Comparison of ENCODE assay signal across 11 cellular contexts in the genomic region with DNA sequence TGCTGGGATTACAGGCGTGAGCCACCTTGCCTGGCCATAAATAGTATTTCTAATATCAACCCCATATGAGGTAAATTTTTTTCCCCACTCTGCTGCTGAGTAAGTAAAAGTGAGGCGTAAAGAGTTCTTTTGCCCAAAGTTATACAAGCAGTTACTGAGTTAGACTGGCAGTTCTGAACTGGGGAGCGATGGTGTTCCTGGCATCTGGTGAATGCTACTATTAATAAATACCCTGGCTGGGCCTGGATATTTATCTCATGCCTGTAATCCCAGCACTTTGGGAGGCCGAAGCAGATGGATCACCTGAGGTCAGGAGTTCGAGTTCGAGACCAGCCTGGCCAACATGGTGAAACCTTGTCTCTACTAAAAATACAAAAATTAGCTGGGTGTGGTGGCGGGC. TPM values are rescaled to one million over a fixed set of nuclear protein-coding genes. Genes with fewer than 3 reads are reported as not detected.
A peak's percentile ranks its signal among the peaks of the same experiment; 100 is the strongest.
DNase-seq lines count a peak whose midpoint lies in the region; ATAC-seq and TF ChIP-seq lines count a peak whose summit lies in the region.
"Not testable (repeated sequence)": the region's sequence is repeated elsewhere in the genome, so short reads cannot be mapped to it uniquely, and the experiment has no call there.
"Had no signal": no experiment of that assay in that cellular context is flagged by ENCODE, and none has a peak within 500 bp of the region (broad histone marks: within the 10 kb centered on the region; RNA-seq: fewer than 3 reads in every experiment).

No MANE protein-coding gene starts in this region.

- H3K9me3 ChIP-seq in BE2C; RWPE2 (ENCODE audit: severe bottlenecking); heart left ventricle; naive thymus-derived CD4-positive, alpha-beta T cell (ENCODE audit: control insufficient read depth in 2 of 3, low read length in 3 of 3): not testable (repeated sequence)

- DNase-seq in BE2C; HFFc6; RWPE2 (ENCODE audit: low spot score); chondrocyte (ENCODE audit: low spot score); naive thymus-derived CD4-positive, alpha-beta T cell; stimulated activated naive B cell treated with anti-CD40 and anti-IgM and Interleukin-4, amounts not matched to agents 10 μg/mL and 1 μg/mL and 100 μg/mL, for 72 hours: not testable (repeated sequence)
- DNase-seq in heart left ventricle = peak in 1 of 5 donors; percentile 35

- TF ChIP-seq CTCF in BE2C (IDR thresholded peaks at IDR 0.05; ENCODE audit: low read depth, low read length); HFFc6 (IDR thresholded peaks at IDR 0.05); RWPE2 (IDR thresholded peaks at IDR 0.05; ENCODE audit: poor library complexity, severe bottlenecking); chondrocyte (IDR thresholded peaks at IDR 0.05); heart left ventricle (IDR thresholded peaks at IDR 0.05): not testable (repeated sequence)

- intact Hi-C loops in heart left ventricle (cut with DNase I) = loop anchor here in 7 of 10 donors (2.0 to 10.0 kb wide), 10 partner anchors 63 to 168 kb away; partner anchors contain the start of genes MXRA7 (in 3 of the 7), JMJD6 (in 2 of the 7) and METTL23 (in 2 of the 7)
- intact Hi-C loops in naive thymus-derived CD4-positive, alpha-beta T cell (cut with micrococcal nuclease) = loop anchor here in 1 of 2 donors (5.0 kb wide), 1 partner anchor 168 kb away; the partner anchor contains the start of genes JMJD6 and METTL23

- H3K4me1 Mint-ChIP-seq in HFFc6 (ENCODE audit: low read depth) = peaks cover 67% of the 10 kb centered on the region
- H3K4me1 Mint-ChIP-seq in activated T-helper 17 cell treated with anti-CD3 and anti-CD28 coated beads, Interleukin-2, amount 50 U/mL, for 72 hours = peaks cover 25% of the 10 kb centered on the region
- peaks cover 48% of the 10 kb centered on the region for H3K4me1 Mint-ChIP-seq in chondrocyte (ENCODE audit: low read depth)
- H3K4me1 Mint-ChIP-seq in naive thymus-derived CD4-positive, alpha-beta T cell = peaks cover 24 to 69% (median 59%) of the 10 kb centered on the region in 7 donors
- H3K4me1 Mint-ChIP-seq in stimulated activated naive B cell treated with anti-CD40 and anti-IgM and Interleukin-4, amounts not matched to agents 10 μg/mL and 1 μg/mL and 100 μg/mL, for 72 hours = peaks cover 33 to 62% of the 10 kb centered on the region in 2 donors

- not testable (repeated sequence) for H3K4me1 ChIP-seq in BE2C
- peaks cover 54% of the 10 kb centered on the region for H3K4me1 ChIP-seq in RWPE2 (ENCODE audit: insufficient read depth, poor library complexity, severe bottlenecking)
- peaks cover 5 to 64% (median 43%) of the 10 kb centered on the region in 12 donors for H3K4me1 ChIP-seq in heart left ventricle
- H3K4me1 ChIP-seq in naive thymus-derived CD4-positive, alpha-beta T cell (ENCODE audit: control insufficient read depth in 2 of 2, insufficient read depth in 2 of 2, low read length in 2 of 2) = peaks cover 23 to 34% of the 10 kb centered on the region in 2 donors

- H3K4me3 Mint-ChIP-seq in HFFc6 = peak overlapping the region; percentile 100
- peak overlapping the region; percentile 100 for H3K4me3 Mint-ChIP-seq in activated T-helper 17 cell treated with anti-CD3 and anti-CD28 coated beads, Interleukin-2, amount 50 U/mL, for 72 hours
- peak overlapping the region; percentile 99 for H3K4me3 Mint-ChIP-seq in chondrocyte (ENCODE audit: unreplicated experiment)
- H3K4me3 Mint-ChIP-seq in naive thymus-derived CD4-positive, alpha-beta T cell = peak overlapping the region in 9 of 10 donors; percentile 38 to 99 (median 98)
- peak overlapping the region; percentile 94 to 98 for H3K4me3 Mint-ChIP-seq in stimulated activated naive B cell treated with anti-CD40 and anti-IgM and Interleukin-4, amounts not matched to agents 10 μg/mL and 1 μg/mL and 100 μg/mL, for 72 hours

- peak overlapping the region; percentile 48 for H3K27ac Mint-ChIP-seq in HFFc6
- peak overlapping the region; percentile 100 for H3K27ac Mint-ChIP-seq in activated T-helper 17 cell treated with anti-CD3 and anti-CD28 coated beads, Interleukin-2, amount 50 U/mL, for 72 hours
- H3K27ac Mint-ChIP-seq in chondrocyte (ENCODE audit: unreplicated experiment); stimulated activated naive B cell treated with anti-CD40 and anti-IgM and Interleukin-4, amounts not matched to agents 10 μg/mL and 1 μg/mL and 100 μg/mL, for 72 hours: not testable (repeated sequence)
- H3K27ac Mint-ChIP-seq in naive thymus-derived CD4-positive, alpha-beta T cell = peak overlapping the region in 1 of 9 donors; percentile 21

- H3K27me3 Mint-ChIP-seq in HFFc6 (ENCODE audit: insufficient read depth); activated T-helper 17 cell treated with anti-CD3 and anti-CD28 coated beads, Interleukin-2, amount 50 U/mL, for 72 hours; chondrocyte (ENCODE audit: low read depth); naive thymus-derived CD4-positive, alpha-beta T cell; stimulated activated naive B cell treated with anti-CD40 and anti-IgM and Interleukin-4, amounts not matched to agents 10 μg/mL and 1 μg/mL and 100 μg/mL, for 72 hours: not testable (repeated sequence)

- H3K4me3 ChIP-seq in BE2C (ENCODE audit: low read depth, low read length) = peak overlapping the region; percentile 76
- peak overlapping the region; percentile 67 for H3K4me3 ChIP-seq in RWPE2 (ENCODE audit: severe bottlenecking)
- peak overlapping the region in 3 of 12 donors; percentile 61 to 87 (median 84) for H3K4me3 ChIP-seq in heart left ventricle
- H3K4me3 ChIP-seq in naive thymus-derived CD4-positive, alpha-beta T cell (ENCODE audit: low read length) = not testable (repeated sequence)

- H3K36me3 ChIP-seq in BE2C (peaks cover 54% of the 10 kb centered on the region), RWPE2 (ENCODE audit: low read depth) (peaks cover 60% of the 10 kb centered on the region), heart left ventricle (peaks cover 0 to 39% (median 20%) of the 10 kb centered on the region in 9 donors)
- H3K36me3 ChIP-seq in naive thymus-derived CD4-positive, alpha-beta T cell (ENCODE audit: control insufficient read depth in 2 of 3, insufficient read depth in 3 of 3, low read length in 3 of 3) = peaks cover 5 to 21% (median 5%) of the 10 kb centered on the region in 3 experiments

- POLR2A ChIA-PET in naive thymus-derived CD4-positive, alpha-beta T cell (lab: Charles Lee) = interaction anchor here (0.9 to 1.4 kb wide), 3 partner anchors 43 to 112 kb away, joined by 3 to 5 read pairs (median 4); no protein-coding TSS in a partner anchor

- not testable (repeated sequence) for H3K9me3 Mint-ChIP-seq in HFFc6; activated T-helper 17 cell treated with anti-CD3 and anti-CD28 coated beads, Interleukin-2, amount 50 U/mL, for 72 hours; chondrocyte (ENCODE audit: low read depth); naive thymus-derived CD4-positive, alpha-beta T cell; stimulated activated naive B cell treated with anti-CD40 and anti-IgM and Interleukin-4, amounts not matched to agents 10 μg/mL and 1 μg/mL and 100 μg/mL, for 72 hours

- 62 to 72% (median 64%) methylated on average over 7 of the region's 7 CpGs for WGBS in heart left ventricle, 4 donors

- peak overlapping the region; percentile 82 for H3K27ac ChIP-seq in RWPE2 (ENCODE audit: poor library complexity, severe bottlenecking)
- H3K27ac ChIP-seq in heart left ventricle = peak overlapping the region; percentile 1 to 88 (median 76)
- H3K27ac ChIP-seq in naive thymus-derived CD4-positive, alpha-beta T cell (ENCODE audit: low read depth, low read length) = peak overlapping the region; percentile 93

- CTCF ChIA-PET in naive thymus-derived CD4-positive, alpha-beta T cell (lab: Charles Lee) = interaction anchor here (1.1 to 4.2 kb wide), 4 partner anchors 38 to 154 kb away, joined by 4 to 27 read pairs (median 16); no protein-coding TSS in a partner anchor

- ATAC-seq in RWPE2 (ENCODE audit: low read depth); activated T-helper 17 cell treated with anti-CD3 and anti-CD28 coated beads, Interleukin-2, amount 50 U/mL, for 72 hours (replicated peaks); naive thymus-derived CD4-positive, alpha-beta T cell; stimulated activated naive B cell treated with anti-CD40 and anti-IgM and Interleukin-4, amounts not matched to agents 10 μg/mL and 1 μg/mL and 100 μg/mL, for 72 hours (replicated peaks): not testable (repeated sequence)
- ATAC-seq in heart left ventricle = peak in 2 of 4 donors; percentile 40 to 55

- TF ChIP-seq POLR2A in heart left ventricle (IDR thresholded peaks at IDR 0.05) = not testable (repeated sequence)

- H3K27me3 ChIP-seq in BE2C; RWPE2 (ENCODE audit: insufficient read depth, poor library complexity, severe bottlenecking); heart left ventricle; naive thymus-derived CD4-positive, alpha-beta T cell (ENCODE audit: control insufficient read depth in 2 of 2, insufficient read depth in 2 of 2, low read length in 2 of 2): not testable (repeated sequence)

- peaks cover 46% of the 10 kb centered on the region for H3K36me3 Mint-ChIP-seq in HFFc6 (ENCODE audit: low read depth)
- peaks cover 73% of the 10 kb centered on the region for H3K36me3 Mint-ChIP-seq in activated T-helper 17 cell treated with anti-CD3 and anti-CD28 coated beads, Interleukin-2, amount 50 U/mL, for 72 hours (ENCODE audit: low read depth)
- H3K36me3 Mint-ChIP-seq in chondrocyte (ENCODE audit: low read depth) = peaks cover 13% of the 10 kb centered on the region
- H3K36me3 Mint-ChIP-seq in naive thymus-derived CD4-positive, alpha-beta T cell = peaks cover 8 to 21% (median 10%) of the 10 kb centered on the region in 5 donors
- H3K36me3 Mint-ChIP-seq in stimulated activated naive B cell treated with anti-CD40 and anti-IgM and Interleukin-4, amounts not matched to agents 10 μg/mL and 1 μg/mL and 100 μg/mL, for 72 hours = peaks cover 18 to 37% of the 10 kb centered on the region in 2 donors

RNA-seq across cellular contexts. Expression of gene PRCD, which starts 19.6 kb away (rescaled TPM):
- polyA plus RNA-seq in BE2C (2012; ENCODE audit: insufficient read depth, insufficient read length, low read depth) = 44.2 TPM
- total RNA-seq in HFFc6 (2021; fragmentation: NEBNext Ultra II Directional; extraction: Animal tissue kit (Norgen Biotek cat#: 25700)) = not detected
- total RNA-seq in activated T-helper 17 cell treated with anti-CD3 and anti-CD28 coated beads, Interleukin-2, amount 50 U/mL, for 72 hours = not detected
- total RNA-seq in chondrocyte (0.55 to 1.0 TPM (median 0.92 TPM) in 3 replicates), heart left ventricle (1 to 10 TPM; 1.1 to 4.9 (median 2.7) TPM)
- polyA plus RNA-seq in heart left ventricle = 1 to 10 TPM; 1.2 to 7.6 TPM
- not detected for total RNA-seq in naive thymus-derived CD4-positive, alpha-beta T cell
- 1 to 10 TPM in 1 of 2 donors, not detected in 1; 1.3 TPM for polyA plus RNA-seq in naive thymus-derived CD4-positive, alpha-beta T cell
- total RNA-seq: T-helper 1 cell treated with Interleukin-12 subunit alpha and Interleukin-12 subunit beta and Interleukin-4 antibody, amounts not matched to agents 30 ng/mL and 1 ng/mL, for 36 hours had no signal

RNA-seq across cellular contexts. Expression of gene CYGB, which starts 22.0 kb away (rescaled TPM):
- polyA plus RNA-seq in BE2C (2012; ENCODE audit: insufficient read depth, insufficient read length, low read depth) = 160 TPM
- under 1 TPM; 0.26 to 0.66 (median 0.33) TPM for total RNA-seq in HFFc6 (2021; fragmentation: NEBNext Ultra II Directional; extraction: Animal tissue kit (Norgen Biotek cat#: 25700))
- not detected for total RNA-seq in activated T-helper 17 cell treated with anti-CD3 and anti-CD28 coated beads, Interleukin-2, amount 50 U/mL, for 72 hours
- 0.48 to 5.4 TPM (median 4.6 TPM) in 3 replicates for total RNA-seq in chondrocyte
- total RNA-seq in heart left ventricle = 10 to 100 TPM; 11.8 to 37.9 (median 21.9) TPM
- 10 to 100 TPM; 16.7 to 25.9 TPM for polyA plus RNA-seq in heart left ventricle
- not detected for total RNA-seq in naive thymus-derived CD4-positive, alpha-beta T cell
- under 1 TPM; 0.33 to 0.35 TPM for polyA plus RNA-seq in naive thymus-derived CD4-positive, alpha-beta T cell

RNA-seq across cellular contexts. Expression of gene ST6GALNAC2, which starts 26.2 kb away (rescaled TPM):
- not detected for polyA plus RNA-seq in BE2C (2012; ENCODE audit: insufficient read depth, insufficient read length, low read depth)
- under 1 TPM in 5 of 6 experiments, not detected in 1; 0.20 to 0.71 (median 0.34) TPM for total RNA-seq in HFFc6 (2021; fragmentation: NEBNext Ultra II Directional; extraction: Animal tissue kit (Norgen Biotek cat#: 25700))
- under 1 TPM in 1 of 2 donors, not detected in 1; 0.29 TPM for total RNA-seq in activated T-helper 17 cell treated with anti-CD3 and anti-CD28 coated beads, Interleukin-2, amount 50 U/mL, for 72 hours
- total RNA-seq in chondrocyte = 1.5 to 3.0 TPM (median 2.8 TPM) in 3 replicates
- 1 to 10 TPM; 3.3 to 7.8 (median 5.6) TPM for total RNA-seq in heart left ventricle
- 1 to 10 TPM; 2.1 to 2.3 TPM for polyA plus RNA-seq in heart left ventricle
- 1 to 10 TPM in 1 of 5 experiments, under 1 TPM in 2, not detected in 2; 0.48 to 7.5 (median 0.58) TPM for total RNA-seq in naive thymus-derived CD4-positive, alpha-beta T cell
- not detected for polyA plus RNA-seq in naive thymus-derived CD4-positive, alpha-beta T cell
- total RNA-seq: frontal cortex; occipital lobe; T-helper 1 cell treated with Interleukin-12 subunit alpha and Interleukin-12 subunit beta and Interleukin-4 antibody, amounts not matched to agents 30 ng/mL and 1 ng/mL, for 36 hours had no signal

RNA-seq across cellular contexts. Expression of gene RHBDF2, which starts 58.2 kb away (rescaled TPM):
- 4.0 TPM for polyA plus RNA-seq in BE2C (2012; ENCODE audit: insufficient read depth, insufficient read length, low read depth)
- 10 to 100 TPM in 2 of 6 experiments, 1 to 10 TPM in 4; 7.1 to 13.1 (median 9.4) TPM for total RNA-seq in HFFc6 (2021; fragmentation: NEBNext Ultra II Directional; extraction: Animal tissue kit (Norgen Biotek cat#: 25700))
- total RNA-seq in activated T-helper 17 cell treated with anti-CD3 and anti-CD28 coated beads, Interleukin-2, amount 50 U/mL, for 72 hours = 10 to 100 TPM; 33.3 to 56.5 TPM
- total RNA-seq in chondrocyte (4.7 to 5.4 TPM (median 4.9 TPM) in 3 replicates), heart left ventricle (10 to 100 TPM in 7 of 9 donors, 1 to 10 TPM in 2; 6.3 to 49.4 (median 14.1) TPM)
- 10 to 100 TPM; 11.7 to 18.3 TPM for polyA plus RNA-seq in heart left ventricle
- total RNA-seq in naive thymus-derived CD4-positive, alpha-beta T cell = 100 to 1,000 TPM in 1 of 5 experiments, 10 to 100 TPM in 4; 31.1 to 119 (median 35.4) TPM
- 1 to 10 TPM; 2.9 to 7.5 TPM for polyA plus RNA-seq in naive thymus-derived CD4-positive, alpha-beta T cell
